ENCODE assay signal across 22 cellular contexts in the genomic region with DNA sequence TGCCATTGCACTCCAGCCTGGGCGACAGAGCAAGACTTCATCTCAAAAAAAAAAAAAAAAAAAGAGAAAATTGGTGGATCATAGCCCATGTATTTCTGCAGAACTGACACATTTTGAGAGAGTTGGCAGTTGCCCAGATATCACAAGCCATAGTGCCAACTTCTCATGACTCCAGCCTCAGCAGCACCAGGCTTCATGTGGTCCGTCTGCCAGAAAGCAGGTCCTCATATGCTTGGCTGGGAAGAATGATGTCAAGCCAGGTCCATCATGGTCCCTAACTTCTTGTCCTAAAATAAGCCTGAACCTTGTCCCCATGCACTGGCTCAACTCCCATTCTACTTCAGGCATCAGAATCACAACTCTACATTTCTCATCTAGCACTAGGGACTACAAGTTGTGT.
DNase-seq lines count a peak whose midpoint lies in the region; ATAC-seq, FAIRE-seq and TF ChIP-seq lines count a peak whose summit lies in the region.
"Had no signal": no experiment of that assay in that cellular context is flagged by ENCODE, and none has a peak within 500 bp of the region (broad histone marks: within the 10 kb centered on the region; RNA-seq: fewer than 3 reads in every experiment).

No MANE protein-coding gene starts in this region.

- H3K27ac ChIP-seq in breast epithelium (no peak overlapping the region), endothelial cell of umbilical vein (ENCODE audit: insufficient read depth, low read depth, low read length) (no peak overlapping the region), Karpas-422 (ENCODE audit: low read length) (no peak overlapping the region)
- H3K27ac ChIP-seq: BLaER1 treated with 17β-estradiol and CSF1 and Interleukin-3, amounts not matched to agents 10 nM and 100 nM; SJCRH30 had no signal

- no peaks in the 10 kb centered on the region for H3K9me2 ChIP-seq in Karpas-422 (replicated peaks; ENCODE audit: insufficient read depth, low read length)

- H3K4me3 ChIP-seq in breast epithelium (no peak overlapping the region), endothelial cell of umbilical vein (replicated peaks in 1 of 3; ENCODE audit: insufficient read depth in 1 of 3, low read depth in 1 of 3, low read length in 3 of 3) (no peak overlapping the region), Karpas-422 (ENCODE audit: low read length) (no peak overlapping the region)
- H3K4me3 ChIP-seq: BLaER1 treated with 17β-estradiol and CSF1 and Interleukin-3, amounts not matched to agents 10 nM and 100 nM; GM23338; SJCRH30 had no signal

- H4K20me1 ChIP-seq in endothelial cell of umbilical vein (replicated peaks; ENCODE audit: control insufficient read depth, extremely low read depth, insufficient read depth, low read length) (no peaks in the 10 kb centered on the region), Karpas-422 (ENCODE audit: insufficient read depth, low read depth, low read length) (no peaks in the 10 kb centered on the region)

- dilution Hi-C loops in endothelial cell of umbilical vein (cut with MboI; ENCODE audit: extremely low pct_ligation_motif_present, low sequenced_read_pairs), result no loop called here

- H2AFZ ChIP-seq in endothelial cell of umbilical vein (ENCODE audit: low read depth, low read length), result no peak overlapping the region
- H2AFZ ChIP-seq in Karpas-422 (ENCODE audit: low read length), result no peak overlapping the region
- H2AFZ ChIP-seq: GM23338 had no signal

- H3K27me3 ChIP-seq in breast epithelium (no peaks in the 10 kb centered on the region), endothelial cell of umbilical vein (ENCODE audit: control insufficient read depth in 2 of 2, insufficient read depth in 2 of 2, low read length in 2 of 2) (no peaks in the 10 kb centered on the region), Karpas-422 (ENCODE audit: low read length) (no peaks in the 10 kb centered on the region)
- H3K27me3 ChIP-seq: BLaER1 treated with 17β-estradiol and CSF1 and Interleukin-3, amounts not matched to agents 10 nM and 100 nM; SJCRH30 had no signal

- TF ChIP-seq POLR2A in breast epithelium (IDR thresholded peaks at IDR 0.05), result no peak
- no peak for TF ChIP-seq POLR2A in endothelial cell of umbilical vein (IDR thresholded peaks at IDR 0.05; ENCODE audit: low read depth, low read length)

- H3K4me3 Mint-ChIP-seq in MCF 10A (ENCODE audit: unreplicated experiment), result no peak overlapping the region
- no peak overlapping the region for H3K4me3 Mint-ChIP-seq in stimulated activated naive B cell treated with anti-CD40 and anti-IgM and Interleukin-4, amounts not matched to agents 10 μg/mL and 1 μg/mL and 100 μg/mL, for 72 hours
- H3K4me3 Mint-ChIP-seq: GM23338 had no signal

- intact Hi-C loops in MCF 10A (cut with micrococcal nuclease), result no loop called here
- intact Hi-C loops in breast epithelium (cut with DNase I; ENCODE audit: low total_unique reads), result no loop called here
- intact Hi-C loops in endothelial cell of umbilical vein (cut with micrococcal nuclease), result loop anchor here (5.0 kb wide), 1 partner anchor 175 kb away; no protein-coding TSS in a partner anchor

- DNase-seq in MCF 10A (ENCODE audit: unreplicated experiment), result peak; percentile 16
- no peak for DNase-seq in breast epithelium (ENCODE audit: low spot score in 2 of 2)
- peak; percentile 83 for DNase-seq in NCI-H446 treated with DMSO at 0.1 percent for 48 hours (lab: John Stamatoyannopoulos, UW)
- peak; percentile 18 for DNase-seq in endothelial cell of umbilical vein (ENCODE audit: low read depth, low spot score)
- DNase-seq in stimulated activated naive B cell treated with anti-CD40 and anti-IgM and Interleukin-4, amounts not matched to agents 10 μg/mL and 1 μg/mL and 100 μg/mL, for 72 hours, result no peak
- DNase-seq in activated CD4-positive, alpha-beta T cell treated with anti-CD3 and anti-CD28 coated beads for 48 hours, result no peak
- no peak for DNase-seq in Karpas-422
- no peak for DNase-seq in H4 (ENCODE audit: low spot score)
- DNase-seq: 8988T; DMS 273 treated with DMSO at 0.1 percent for 48 hours; GF-D8; KBM-7; NCI-H1048; NCI-H1694; NCI-H2227 treated with DMSO at 0.1 percent for 48 hours; NCI-H526 treated with DMSO at 0.1 percent for 48 hours; NK-92 treated with Interleukin-12 subunit alpha and Interleukin-12 subunit beta, amount 100 ng/mL, for 24 hours; SJCRH30 had no signal

- no peaks in the 10 kb centered on the region for H3K4me1 ChIP-seq in breast epithelium
- H3K4me1 ChIP-seq in endothelial cell of umbilical vein (ENCODE audit: control insufficient read depth, extremely low read depth, insufficient read depth, low read length), result peaks cover 14% of the 10 kb centered on the region
- H3K4me1 ChIP-seq in Karpas-422 (ENCODE audit: low read length), result no peaks in the 10 kb centered on the region
- H3K4me1 ChIP-seq: SJCRH30 had no signal

- no peak for FAIRE-seq in endothelial cell of umbilical vein (lab: Jason Lieb, UNC)
- FAIRE-seq: GM12891, GM18507 had no signal

- BruUV-seq in MCF 10A (replicated peaks; lab: Mats Ljungman, UMichigan), result no TSS peak
- BruUV-seq in endothelial cell of umbilical vein (replicated peaks; lab: Mats Ljungman, UMichigan), result no TSS peak

- H3K9me1 ChIP-seq in endothelial cell of umbilical vein (replicated peaks; ENCODE audit: control insufficient read depth, extremely low read depth, insufficient read depth, low read length), result no peaks in the 10 kb centered on the region

- TF ChIP-seq CTCF in MCF 10A (IDR thresholded peaks at IDR 0.05; ENCODE audit: unreplicated experiment) (no peak), breast epithelium (IDR thresholded peaks at IDR 0.05) (no peak), endothelial cell of umbilical vein (IDR thresholded peaks at IDR 0.05; ENCODE audit: extremely low read depth in 1 of 2, insufficient read depth in 1 of 2, low read depth in 1 of 2, low read length in 2 of 2) (no peak)

- H3K36me3 Mint-ChIP-seq in MCF 10A (ENCODE audit: insufficient read depth, unreplicated experiment), result peaks cover 4% of the 10 kb centered on the region
- peaks cover 29 to 34% of the 10 kb centered on the region in 2 donors for H3K36me3 Mint-ChIP-seq in stimulated activated naive B cell treated with anti-CD40 and anti-IgM and Interleukin-4, amounts not matched to agents 10 μg/mL and 1 μg/mL and 100 μg/mL, for 72 hours

- no peak overlapping the region for H3K27ac Mint-ChIP-seq in MCF 10A (ENCODE audit: low read depth, unreplicated experiment)
- H3K27ac Mint-ChIP-seq in stimulated activated naive B cell treated with anti-CD40 and anti-IgM and Interleukin-4, amounts not matched to agents 10 μg/mL and 1 μg/mL and 100 μg/mL, for 72 hours, result peak overlapping the region; percentile 69
- H3K27ac Mint-ChIP-seq: GM23338 had no signal

- H3K9me3 ChIP-seq in breast epithelium (no peaks in the 10 kb centered on the region), endothelial cell of umbilical vein (replicated peaks; ENCODE audit: control insufficient read depth, insufficient read depth, low read length) (no peaks in the 10 kb centered on the region), Karpas-422 (ENCODE audit: low read length) (no peaks in the 10 kb centered on the region)
- H3K9me3 ChIP-seq: BLaER1 treated with 17β-estradiol and CSF1 and Interleukin-3, amounts not matched to agents 10 nM and 100 nM; SJCRH30 had no signal

- no peaks in the 10 kb centered on the region for H3K9me3 Mint-ChIP-seq in MCF 10A (ENCODE audit: unreplicated experiment)
- no peaks in the 10 kb centered on the region for H3K9me3 Mint-ChIP-seq in stimulated activated naive B cell treated with anti-CD40 and anti-IgM and Interleukin-4, amounts not matched to agents 10 μg/mL and 1 μg/mL and 100 μg/mL, for 72 hours
- H3K9me3 Mint-ChIP-seq: GM23338 had no signal

- ATAC-seq in stimulated activated naive B cell treated with anti-CD40 and anti-IgM and Interleukin-4, amounts not matched to agents 10 μg/mL and 1 μg/mL and 100 μg/mL, for 72 hours (replicated peaks), result no peak
- ATAC-seq: GM23338 had no signal

- CTCF ChIA-PET in MCF 10A (lab: Yijun Ruan, JAX) (no interaction called here), endothelial cell of umbilical vein (lab: Charles Lee) (interaction anchor here (1.9 kb wide), 1 partner anchor 163 kb away, joined by 8 read pairs; no protein-coding TSS in a partner anchor)

- H3K4me1 Mint-ChIP-seq in MCF 10A (ENCODE audit: insufficient read depth, unreplicated experiment), result no peaks in the 10 kb centered on the region
- peaks cover 22 to 26% of the 10 kb centered on the region in 2 donors for H3K4me1 Mint-ChIP-seq in stimulated activated naive B cell treated with anti-CD40 and anti-IgM and Interleukin-4, amounts not matched to agents 10 μg/mL and 1 μg/mL and 100 μg/mL, for 72 hours

- H3K36me3 ChIP-seq in breast epithelium, result no peaks in the 10 kb centered on the region
- H3K36me3 ChIP-seq in endothelial cell of umbilical vein (ENCODE audit: control insufficient read depth in 2 of 2, extremely low read depth in 1 of 2, insufficient read depth in 2 of 2, low read length in 2 of 2), result no peaks in the 10 kb centered on the region
- H3K36me3 ChIP-seq in Karpas-422 (ENCODE audit: insufficient read depth, low read length), result peaks cover 16% of the 10 kb centered on the region; the same call in 1 of the 2 replicates

- no peaks in the 10 kb centered on the region for H3K79me2 ChIP-seq in endothelial cell of umbilical vein (ENCODE audit: control insufficient read depth, insufficient read depth, low read length)
- H3K79me2 ChIP-seq in Karpas-422 (ENCODE audit: low read length), result no peaks in the 10 kb centered on the region

- POLR2A ChIA-PET in MCF 10A (lab: Yijun Ruan, JAX), result no interaction called here
- POLR2A ChIA-PET in endothelial cell of umbilical vein (lab: Charles Lee), result no interaction called here

- H3K4me2 ChIP-seq in endothelial cell of umbilical vein (ENCODE audit: insufficient read depth, low read length) (no peak overlapping the region), Karpas-422 (ENCODE audit: low read depth, low read length, poor library complexity, severe bottlenecking) (no peak overlapping the region)
- H3K4me2 ChIP-seq: GM23338 had no signal

- no peaks in the 10 kb centered on the region for H3K27me3 Mint-ChIP-seq in MCF 10A (ENCODE audit: insufficient read depth, unreplicated experiment)
- H3K27me3 Mint-ChIP-seq in stimulated activated naive B cell treated with anti-CD40 and anti-IgM and Interleukin-4, amounts not matched to agents 10 μg/mL and 1 μg/mL and 100 μg/mL, for 72 hours, result no peaks in the 10 kb centered on the region

- H3K9ac ChIP-seq in endothelial cell of umbilical vein (replicated peaks; ENCODE audit: extremely low read depth, insufficient read depth, low read length), result no peak overlapping the region
- H3K9ac ChIP-seq in Karpas-422 (ENCODE audit: low read length), result no peak overlapping the region
- H3K9ac ChIP-seq: BLaER1 treated with 17β-estradiol and CSF1 and Interleukin-3, amounts not matched to agents 10 nM and 100 nM had no signal

TF ChIP-seq in endothelial cell of umbilical vein, 7 proteins besides CTCF, POLR2A, EP300 and RAD21 (continues in another document):
- no peak for TF ChIP-seq GATA2 (IDR thresholded peaks at IDR 0.05; ENCODE audit: insufficient read depth, insufficient read length, low read depth, low read length)
- TF ChIP-seq POLR2AphosphoS5 (IDR thresholded peaks at IDR 0.05; ENCODE audit: insufficient read depth, low read depth, low read length), result no peak
- TF ChIP-seq FOS (IDR thresholded peaks at IDR 0.05; ENCODE audit: borderline replicate concordance, insufficient read depth, low read length), result no peak

Comparison
In these comparisons a context has a peak if more than half of its experiments do, and no peak if none do; other contexts are left out.
1. DNase-seq: peak in MCF 10A (single experiment), NCI-H446 treated with DMSO at 0.1 percent for 48 hours (single experiment) and endothelial cell of umbilical vein (single experiment); none in breast epithelium (0 of 2), stimulated activated naive B cell treated with anti-CD40 and anti-IgM and Interleukin-4, amounts not matched to agents 10 μg/mL and 1 μg/mL and 100 μg/mL, for 72 hours (single experiment), activated CD4-positive, alpha-beta T cell treated with anti-CD3 and anti-CD28 coated beads for 48 hours (single experiment), Karpas-422 (single experiment) and H4 (single experiment).